ENCODE assay signal across 1 cellular context in the genomic region with DNA sequence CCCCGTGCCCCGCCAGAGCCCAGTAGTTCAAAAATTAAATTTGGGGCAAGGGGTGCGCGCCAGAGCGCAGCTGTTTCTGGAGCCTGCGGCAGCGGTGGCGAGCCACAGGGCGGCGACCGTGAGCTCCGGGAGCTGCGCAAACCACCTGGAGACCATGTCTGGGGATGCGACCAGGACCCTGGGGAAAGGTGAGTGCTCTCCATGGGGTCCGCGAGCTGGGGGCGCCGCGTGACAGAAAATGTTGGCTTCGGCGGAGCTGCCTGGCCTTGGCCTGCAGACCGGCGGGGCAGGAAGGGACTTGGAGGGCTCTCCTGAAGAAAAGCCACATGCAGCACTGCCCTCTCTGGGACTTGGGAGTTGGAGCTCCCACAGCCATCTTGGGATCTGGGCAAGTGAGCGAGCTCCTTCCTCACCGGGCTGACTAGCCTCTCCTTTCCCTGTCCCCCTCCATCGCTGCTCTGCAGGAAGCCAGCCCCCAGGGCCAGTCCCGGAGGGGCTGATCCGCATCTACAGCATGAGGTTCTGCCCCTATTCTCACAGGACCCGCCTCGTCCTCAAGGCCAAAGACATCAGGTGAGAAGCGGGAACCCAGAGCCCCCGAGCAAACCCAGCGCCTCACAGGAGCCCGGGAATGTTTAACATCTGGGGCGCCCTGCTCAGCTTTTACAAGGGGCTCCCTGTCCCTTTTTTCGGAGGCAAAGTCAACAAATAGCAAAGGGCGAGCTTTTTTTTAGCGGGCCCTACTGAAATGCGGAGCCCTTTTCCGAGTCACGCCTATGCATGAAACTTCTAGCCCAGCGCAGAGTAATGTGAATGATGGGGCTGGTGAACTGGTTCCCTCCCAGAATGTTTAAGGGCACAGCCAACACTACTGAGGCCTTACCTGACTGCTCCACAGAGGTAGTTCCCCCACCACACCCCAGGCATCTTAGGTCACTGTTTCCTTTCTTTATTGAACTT.
A peak's percentile ranks its signal among the peaks of the same experiment; 100 is the strongest.
TF ChIP-seq lines count a peak whose summit lies in the region.

No MANE protein-coding gene starts in this region.

TF ChIP-seq in K562, 482 proteins besides CTCF, POLR2A, EP300 and RAD21 (continues in another document):
- TF ChIP-seq RCOR1 (IDR thresholded peaks at IDR 0.05; ENCODE audit: borderline replicate concordance in 1 of 2, low read depth in 2 of 2, low read length in 2 of 2) = peak in 1 of 2 experiments; percentile 43; a peak in 1 of 4 replicates
- TF ChIP-seq, protein P1, sequence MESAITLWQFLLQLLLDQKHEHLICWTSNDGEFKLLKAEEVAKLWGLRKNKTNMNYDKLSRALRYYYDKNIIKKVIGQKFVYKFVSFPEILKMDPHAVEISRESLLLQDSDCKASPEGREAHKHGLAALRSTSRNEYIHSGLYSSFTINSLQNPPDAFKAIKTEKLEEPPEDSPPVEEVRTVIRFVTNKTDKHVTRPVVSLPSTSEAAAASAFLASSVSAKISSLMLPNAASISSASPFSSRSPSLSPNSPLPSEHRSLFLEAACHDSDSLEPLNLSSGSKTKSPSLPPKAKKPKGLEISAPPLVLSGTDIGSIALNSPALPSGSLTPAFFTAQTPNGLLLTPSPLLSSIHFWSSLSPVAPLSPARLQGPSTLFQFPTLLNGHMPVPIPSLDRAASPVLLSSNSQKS (CRISPR knock-in tag; IDR thresholded peaks at IDR 0.05) = no peak
- peak; percentile 99 for TF ChIP-seq PRDM10 (IDR thresholded peaks at IDR 0.05; ENCODE audit: partially characterized antibody)
- TF ChIP-seq ZEB2 (IDR thresholded peaks at IDR 0.05) = peak; percentile 48; the same call in 1 of the 2 replicates
- TF ChIP-seq ZFP36 (IDR thresholded peaks at IDR 0.05; ENCODE audit: low read depth, low read length, partially characterized antibody) = no peak
- peak; percentile 54 to 64 for TF ChIP-seq NRF1 (conservative IDR thresholded peaks at IDR 0.05 in 1 of 2, IDR thresholded peaks at IDR 0.05 in 1 of 2)
- TF ChIP-seq E2F6 (IDR thresholded peaks at IDR 0.05; ENCODE audit: borderline replicate concordance in 1 of 2, extremely low read depth in 1 of 2, insufficient read depth in 1 of 2, insufficient read length in 1 of 2, low read depth in 1 of 2, low read length in 1 of 2, poor library complexity in 1 of 2, severe bottlenecking in 1 of 2) = peak in 1 of 2 experiments; percentile 28
- no peak for TF ChIP-seq MBD2 (IDR thresholded peaks at IDR 0.05; ENCODE audit: borderline replicate concordance, low read depth)
- TF ChIP-seq, protein P2, sequence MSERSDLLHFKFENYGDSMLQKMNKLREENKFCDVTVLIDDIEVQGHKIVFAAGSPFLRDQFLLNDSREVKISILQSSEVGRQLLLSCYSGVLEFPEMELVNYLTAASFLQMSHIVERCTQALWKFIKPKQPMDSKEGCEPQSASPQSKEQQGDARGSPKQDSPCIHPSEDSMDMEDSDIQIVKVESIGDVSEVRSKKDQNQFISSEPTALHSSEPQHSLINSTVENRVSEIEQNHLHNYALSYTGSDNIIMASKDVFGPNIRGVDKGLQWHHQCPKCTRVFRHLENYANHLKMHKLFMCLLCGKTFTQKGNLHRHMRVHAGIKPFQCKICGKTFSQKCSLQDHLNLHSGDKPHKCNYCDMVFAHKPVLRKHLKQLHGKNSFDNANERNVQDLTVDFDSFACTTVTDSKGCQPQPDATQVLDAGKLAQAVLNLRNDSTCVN (CRISPR knock-in tag; IDR thresholded peaks at IDR 0.05) = no peak
- TF ChIP-seq, protein P3, sequence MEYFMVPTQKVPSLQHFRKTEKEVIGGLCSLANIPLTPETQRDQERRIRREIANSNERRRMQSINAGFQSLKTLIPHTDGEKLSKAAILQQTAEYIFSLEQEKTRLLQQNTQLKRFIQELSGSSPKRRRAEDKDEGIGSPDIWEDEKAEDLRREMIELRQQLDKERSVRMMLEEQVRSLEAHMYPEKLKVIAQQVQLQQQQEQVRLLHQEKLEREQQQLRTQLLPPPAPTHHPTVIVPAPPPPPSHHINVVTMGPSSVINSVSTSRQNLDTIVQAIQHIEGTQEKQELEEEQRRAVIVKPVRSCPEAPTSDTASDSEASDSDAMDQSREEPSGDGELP (CRISPR knock-in tag; IDR thresholded peaks at IDR 0.05; ENCODE audit: borderline replicate concordance) = peak; percentile 80
- no peak for TF ChIP-seq ETS1 (conservative IDR thresholded peaks at IDR 0.05; ENCODE audit: control insufficient read depth, low read depth, low read length)
- no peak for TF ChIP-seq THAP7 (CRISPR knock-in tag; IDR thresholded peaks at IDR 0.05)
- TF ChIP-seq SMARCA4 (IDR thresholded peaks at IDR 0.05) = no peak
- no peak for TF ChIP-seq MTF1 (CRISPR knock-in tag; IDR thresholded peaks at IDR 0.05; ENCODE audit: borderline replicate concordance)
- TF ChIP-seq GABPB1 (CRISPR knock-in tag; IDR thresholded peaks at IDR 0.05) = 0 out of 2 replicates have a peak, but pooled peaks have one; percentile 6
- peak; percentile 30; the same call in 1 of the 2 replicates for TF ChIP-seq CTBP1 (IDR thresholded peaks at IDR 0.05; ENCODE audit: borderline replicate concordance)
- TF ChIP-seq PCBP1 (IDR thresholded peaks at IDR 0.05; ENCODE audit: low read depth, low read length, poor library complexity, severe bottlenecking) = peak; percentile 49
- TF ChIP-seq ELF4 (CRISPR knock-in tag; IDR thresholded peaks at IDR 0.05) = no peak
- TF ChIP-seq NR2F6 (CRISPR knock-in tag; IDR thresholded peaks at IDR 0.05) = no peak
- 0 out of 4 replicates have a peak, but pooled peaks of 1 of the 2 experiments have one; percentile 44 for TF ChIP-seq BCLAF1 (IDR thresholded peaks at IDR 0.05; ENCODE audit: borderline replicate concordance in 1 of 2, control insufficient read depth in 1 of 2, low read depth in 2 of 2, low read length in 1 of 2)
- no peak for TF ChIP-seq ETV5 (CRISPR knock-in tag; IDR thresholded peaks at IDR 0.05; ENCODE audit: low read depth)
- no peak for TF ChIP-seq MNT (conservative IDR thresholded peaks at IDR 0.05)
- no peak for TF ChIP-seq CREB1 (IDR thresholded peaks at IDR 0.05)
- TF ChIP-seq CREB1 (CRISPR knock-in tag; IDR thresholded peaks at IDR 0.05) = no peak
- TF ChIP-seq MECOM (CRISPR knock-in tag; IDR thresholded peaks at IDR 0.05) = no peak
- TF ChIP-seq, protein P4, sequence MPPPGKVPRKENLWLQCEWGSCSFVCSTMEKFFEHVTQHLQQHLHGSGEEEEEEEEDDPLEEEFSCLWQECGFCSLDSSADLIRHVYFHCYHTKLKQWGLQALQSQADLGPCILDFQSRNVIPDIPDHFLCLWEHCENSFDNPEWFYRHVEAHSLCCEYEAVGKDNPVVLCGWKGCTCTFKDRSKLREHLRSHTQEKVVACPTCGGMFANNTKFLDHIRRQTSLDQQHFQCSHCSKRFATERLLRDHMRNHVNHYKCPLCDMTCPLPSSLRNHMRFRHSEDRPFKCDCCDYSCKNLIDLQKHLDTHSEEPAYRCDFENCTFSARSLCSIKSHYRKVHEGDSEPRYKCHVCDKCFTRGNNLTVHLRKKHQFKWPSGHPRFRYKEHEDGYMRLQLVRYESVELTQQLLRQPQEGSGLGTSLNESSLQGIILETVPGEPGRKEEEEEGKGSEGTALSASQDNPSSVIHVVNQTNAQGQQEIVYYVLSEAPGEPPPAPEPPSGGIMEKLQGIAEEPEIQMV (tag; conservative IDR thresholded peaks at IDR 0.05; ENCODE audit: low read depth) = peak; percentile 92
- peak; percentile 45; the same call in 1 of the 2 replicates for TF ChIP-seq SMC3 (conservative IDR thresholded peaks at IDR 0.05; ENCODE audit: insufficient read depth, low read depth, low read length)
- TF ChIP-seq THAP12 (CRISPR knock-in tag; IDR thresholded peaks at IDR 0.05) = no peak
- no peak for TF ChIP-seq TFAM (CRISPR knock-in tag; conservative IDR thresholded peaks at IDR 0.05)
- no peak for TF ChIP-seq ZNF239 (CRISPR knock-in tag; IDR thresholded peaks at IDR 0.05)
- TF ChIP-seq HMGN3 (IDR thresholded peaks at IDR 0.05; ENCODE audit: borderline replicate concordance, extremely low read depth, insufficient read length, low read depth, low read length) = peak; percentile 32
